Comparison of ENCODE assay signal across 15 cellular contexts in genomic region chr20:32201977-32202363, GRCh38. TPM values are rescaled to one million over a fixed set of nuclear protein-coding genes. Genes with fewer than 3 reads are reported as not detected.
A peak's percentile ranks its signal among the peaks of the same experiment; 100 is the strongest.
DNase-seq lines count a peak whose midpoint lies in the region; ATAC-seq, FAIRE-seq and TF ChIP-seq lines count a peak whose summit lies in the region.
"Had no signal": no experiment of that assay in that cellular context is flagged by ENCODE, and none has a peak within 500 bp of the region (broad histone marks: within the 10 kb centered on the region; RNA-seq: fewer than 3 reads in every experiment).

No MANE protein-coding gene starts in this region.

- H3K36me3 Mint-ChIP-seq in activated T-helper 2 cell treated with anti-CD3 and anti-CD28 coated beads, Interferon-gamma antibody, Interleukin-2, Interleukin-4, amounts not matched to agents 10 μg/mL and 5 μg/mL and 100 μg/mL, durations not matched to agents 14 hours and 24 hours and 36 hours (ENCODE audit: low read depth), result peaks cover 97% of the 10 kb centered on the region
- peaks cover 25% of the 10 kb centered on the region for H3K36me3 Mint-ChIP-seq in type B pancreatic cell
- peaks cover 44% of the 10 kb centered on the region for H3K36me3 Mint-ChIP-seq in T-helper 2 cell treated with Interferon-gamma antibody and Interleukin-4, amounts not matched to agents 5 μg/mL and 100 μg/mL, for 36 hours (ENCODE audit: low read depth)

- 48 to 63% (median 57%) methylated on average over 8 of the region's 8 CpGs for WGBS in heart left ventricle, 4 donors

- H3K9me3 Mint-ChIP-seq in activated T-helper 2 cell treated with anti-CD3 and anti-CD28 coated beads, Interferon-gamma antibody, Interleukin-2, Interleukin-4, amounts not matched to agents 10 μg/mL and 5 μg/mL and 100 μg/mL, durations not matched to agents 14 hours and 24 hours and 36 hours, result no peaks in the 10 kb centered on the region
- H3K9me3 Mint-ChIP-seq in type B pancreatic cell, result no peaks in the 10 kb centered on the region
- H3K9me3 Mint-ChIP-seq in T-helper 2 cell treated with Interferon-gamma antibody and Interleukin-4, amounts not matched to agents 5 μg/mL and 100 μg/mL, for 36 hours, result no peaks in the 10 kb centered on the region

- H3K27ac Mint-ChIP-seq in activated T-helper 2 cell treated with anti-CD3 and anti-CD28 coated beads, Interferon-gamma antibody, Interleukin-2, Interleukin-4, amounts not matched to agents 10 μg/mL and 5 μg/mL and 100 μg/mL, durations not matched to agents 14 hours and 24 hours and 36 hours, result peak overlapping the region; percentile 91
- peak overlapping the region; percentile 41 for H3K27ac Mint-ChIP-seq in type B pancreatic cell
- H3K27ac Mint-ChIP-seq in T-helper 2 cell treated with Interferon-gamma antibody and Interleukin-4, amounts not matched to agents 5 μg/mL and 100 μg/mL, for 36 hours, result no peak overlapping the region

- H3K36me3 ChIP-seq in heart left ventricle, result peaks cover 0 to 63% (median 50%) of the 10 kb centered on the region in 9 donors

- DNase-seq in heart left ventricle (no peak), left cardiac atrium (no peak), iris pigment epithelial cell (ENCODE audit: low read depth) (peak; percentile 31), type B pancreatic cell (ENCODE audit: extremely low spot score, unreplicated experiment) (no peak), urothelium cell line (ENCODE audit: low spot score) (no peak), foreskin fibroblast (no peak)
- no peak for DNase-seq in activated T-helper 2 cell treated with anti-CD3 and anti-CD28 coated beads, Interferon-gamma antibody, Interleukin-2, Interleukin-4, amounts not matched to agents 10 μg/mL and 5 μg/mL and 100 μg/mL, durations not matched to agents 14 hours and 24 hours and 36 hours (ENCODE audit: low spot score)
- no peak for DNase-seq in T-helper 2 cell treated with Interferon-gamma antibody and Interleukin-4, amounts not matched to agents 5 μg/mL and 100 μg/mL, for 36 hours (ENCODE audit: low spot score)
- DNase-seq: activated CD8-positive, alpha-beta memory T cell treated with anti-CD3 and anti-CD28 coated beads, Interleukin-2, amount 50 U/mL, for 4 hours; BE2C; DMS79 treated with DMSO at 0.1 percent for 48 hours; effector CD8-positive, alpha-beta T cell; hippocampal formation; NCI-H2029 treated with DMSO at 0.1 percent for 48 hours; occipital lobe had no signal

- TF ChIP-seq CTCF in heart left ventricle (IDR thresholded peaks at IDR 0.05) (no peak), type B pancreatic cell (conservative IDR thresholded peaks at IDR 0.05) (no peak), foreskin fibroblast (IDR thresholded peaks at IDR 0.05; ENCODE audit: low read depth, low read length) (no peak)

- no peaks in the 10 kb centered on the region for H3K27me3 ChIP-seq in heart left ventricle
- H3K27me3 ChIP-seq: BE2C had no signal

- no peaks in the 10 kb centered on the region for H3K9me3 ChIP-seq in heart left ventricle
- H3K9me3 ChIP-seq: BE2C had no signal

- ATAC-seq in heart left ventricle (no peak), left cardiac atrium (no peak)

- H3K4me3 ChIP-seq in heart left ventricle (no peak overlapping the region), foreskin fibroblast (ENCODE audit: low read depth in 1 of 2, low read length in 2 of 2) (no peak overlapping the region)

- H3K27me3 Mint-ChIP-seq in activated T-helper 2 cell treated with anti-CD3 and anti-CD28 coated beads, Interferon-gamma antibody, Interleukin-2, Interleukin-4, amounts not matched to agents 10 μg/mL and 5 μg/mL and 100 μg/mL, durations not matched to agents 14 hours and 24 hours and 36 hours (ENCODE audit: low read depth), result no peaks in the 10 kb centered on the region
- H3K27me3 Mint-ChIP-seq in type B pancreatic cell, result no peaks in the 10 kb centered on the region
- H3K27me3 Mint-ChIP-seq in T-helper 2 cell treated with Interferon-gamma antibody and Interleukin-4, amounts not matched to agents 5 μg/mL and 100 μg/mL, for 36 hours (ENCODE audit: low read depth), result no peaks in the 10 kb centered on the region

- intact Hi-C loops in heart left ventricle (cut with DNase I) (loop anchor here in 2 of 10 donors (5.0 to 10.0 kb wide), 2 partner anchors 153 to 155 kb away; partner anchors contain the start of gene ASXL1 (in 2 of the 2)), left cardiac atrium (cut with DNase I) (loop anchor here in 1 of 2 donors (5.0 to 10.0 kb wide), 2 partner anchors 133 to 285 kb away; no protein-coding TSS in a partner anchor)
- intact Hi-C loops in activated T-helper 2 cell treated with anti-CD3 and anti-CD28 coated beads, Interferon-gamma antibody, Interleukin-2, Interleukin-4, amounts not matched to agents 10 μg/mL and 5 μg/mL and 100 μg/mL, durations not matched to agents 14 hours and 24 hours and 36 hours (cut with micrococcal nuclease), result loop anchor here (5.0 kb wide), 1 partner anchor 100 kb away; no protein-coding TSS in a partner anchor

- no peak for FAIRE-seq in urothelium cell line (lab: Jason Lieb, UNC)

- H3K27ac ChIP-seq in heart left ventricle, result peak overlapping the region in 9 of 12 donors; percentile 0 to 55 (median 48)

- H3K4me1 Mint-ChIP-seq in activated T-helper 2 cell treated with anti-CD3 and anti-CD28 coated beads, Interferon-gamma antibody, Interleukin-2, Interleukin-4, amounts not matched to agents 10 μg/mL and 5 μg/mL and 100 μg/mL, durations not matched to agents 14 hours and 24 hours and 36 hours (ENCODE audit: low read depth), result peaks cover 54% of the 10 kb centered on the region
- H3K4me1 Mint-ChIP-seq in type B pancreatic cell (ENCODE audit: unreplicated experiment), result peaks cover 50% of the 10 kb centered on the region
- peaks cover 43% of the 10 kb centered on the region for H3K4me1 Mint-ChIP-seq in T-helper 2 cell treated with Interferon-gamma antibody and Interleukin-4, amounts not matched to agents 5 μg/mL and 100 μg/mL, for 36 hours (ENCODE audit: low read depth)

- TF ChIP-seq POLR2A in heart left ventricle (IDR thresholded peaks at IDR 0.05), result no peak

- no peak overlapping the region for H3K4me3 Mint-ChIP-seq in activated T-helper 2 cell treated with anti-CD3 and anti-CD28 coated beads, Interferon-gamma antibody, Interleukin-2, Interleukin-4, amounts not matched to agents 10 μg/mL and 5 μg/mL and 100 μg/mL, durations not matched to agents 14 hours and 24 hours and 36 hours (ENCODE audit: low read depth)
- H3K4me3 Mint-ChIP-seq in type B pancreatic cell, result no peak overlapping the region
- no peak overlapping the region for H3K4me3 Mint-ChIP-seq in T-helper 2 cell treated with Interferon-gamma antibody and Interleukin-4, amounts not matched to agents 5 μg/mL and 100 μg/mL, for 36 hours

- peaks cover 10 to 65% (median 48%) of the 10 kb centered on the region in 12 donors for H3K4me1 ChIP-seq in heart left ventricle

RNA-seq across cellular contexts. Expression of gene PLAGL2, which starts 5.6 kb away (rescaled TPM):
- total RNA-seq in heart left ventricle, result 1 to 10 TPM; 4.4 to 9.9 (median 7.8) TPM
- polyA plus RNA-seq in heart left ventricle, result 1 to 10 TPM; 4.0 to 4.2 TPM
- total RNA-seq in left cardiac atrium, result 1 to 10 TPM; 6.9 to 8.0 TPM
- 125 and 126 TPM in 2 replicates for total RNA-seq in activated T-helper 2 cell treated with anti-CD3 and anti-CD28 coated beads, Interferon-gamma antibody, Interleukin-2, Interleukin-4, amounts not matched to agents 10 μg/mL and 5 μg/mL and 100 μg/mL, durations not matched to agents 14 hours and 24 hours and 36 hours
- total RNA-seq in type B pancreatic cell (ENCODE audit: low replicate concordance), result 52.1 and 52.7 TPM in 2 replicates

RNA-seq across cellular contexts. Expression of gene POFUT1, which starts 5.7 kb away (rescaled TPM):
- 10 to 100 TPM; 26.0 to 48.5 (median 27.5) TPM for total RNA-seq in heart left ventricle
- polyA plus RNA-seq in heart left ventricle, result 10 to 100 TPM; 12.0 to 25.7 TPM
- total RNA-seq in left cardiac atrium, result 10 to 100 TPM; 25.5 to 28.6 TPM
- total RNA-seq in activated T-helper 2 cell treated with anti-CD3 and anti-CD28 coated beads, Interferon-gamma antibody, Interleukin-2, Interleukin-4, amounts not matched to agents 10 μg/mL and 5 μg/mL and 100 μg/mL, durations not matched to agents 14 hours and 24 hours and 36 hours, result 67.4 and 68.8 TPM in 2 replicates
- total RNA-seq in type B pancreatic cell (ENCODE audit: low replicate concordance), result 48.9 and 55.8 TPM in 2 replicates
